In genomic region chr19:55459551-55459949, GRCh38 we compare ENCODE assay signal across 16 cellular contexts. TPM values are rescaled to one million over a fixed set of nuclear protein-coding genes. Genes with fewer than 3 reads are reported as not detected.
DNase-seq lines count a peak whose midpoint lies in the region; ATAC-seq and TF ChIP-seq lines count a peak whose summit lies in the region.
"Had no signal": no experiment of that assay in that cellular context is flagged by ENCODE, and none has a peak within 500 bp of the region (broad histone marks: within the 10 kb centered on the region; RNA-seq: fewer than 3 reads in every experiment).

No MANE protein-coding gene starts in this region.

- H3K27me3 Mint-ChIP-seq in activated naive CD4-positive, alpha-beta T cell treated with anti-CD3 and anti-CD28 coated beads, Interleukin-2, amount 10 ng/mL, durations not matched to agents 7 days and 5 days, result peaks cover 16% of the 10 kb centered on the region
- H3K27me3 Mint-ChIP-seq in T-cell (peaks cover 3% of the 10 kb centered on the region in 2 donors), endothelial cell (ENCODE audit: unreplicated experiment) (peaks cover 12% of the 10 kb centered on the region)

- no peak for ATAC-seq in T-cell (replicated peaks in 1 of 4)
- no peak for ATAC-seq in GM21526 (IDR thresholded peaks at IDR 0.05; ENCODE audit: low FRiP score, unreplicated experiment)

- H3K27ac ChIP-seq in liver (ENCODE audit: low read depth in 1 of 2, low read length in 2 of 2) (no peak overlapping the region), substantia nigra (ENCODE audit: low read depth, low read length, poor library complexity, severe bottlenecking) (peak overlapping the region; percentile 79)

- POLR2A ChIA-PET in T-cell (lab: Charles Lee), result interaction anchor here in 1 of 2 donors (0.6 kb wide), 1 partner anchor 21 kb away, joined by 3 read pairs; no protein-coding TSS in a partner anchor

- DNase-seq in activated naive CD4-positive, alpha-beta T cell treated with anti-CD3 and anti-CD28 coated beads, Interleukin-2, amount 10 ng/mL, durations not matched to agents 7 days and 5 days, result no peak
- no peak for DNase-seq in activated naive CD4-positive, alpha-beta T cell treated with anti-CD3 and anti-CD28 coated beads, Interleukin-2, amount 50 U/mL, for 16 hours
- DNase-seq in T-cell (no peak), substantia nigra (lab: John Stamatoyannopoulos, UW) (no peak), endothelial cell (ENCODE audit: low spot score) (no peak), DMS114 treated with DMSO at 0.1 percent for 48 hours (lab: John Stamatoyannopoulos, UW; ENCODE audit: unreplicated experiment) (no peak)
- DNase-seq: activated CD8-positive, alpha-beta memory T cell treated with anti-CD3 and anti-CD28 coated beads, Interleukin-2, amount 50 U/mL, for 4 hours; AML-193; GF-D8; NCI-H1105 treated with DMSO at 0.1 percent for 48 hours; NK-92 treated with Interleukin-12 subunit alpha and Interleukin-12 subunit beta, amount 100 ng/mL, for 24 hours; T-helper 9 cell had no signal

- H3K36me3 Mint-ChIP-seq in activated naive CD4-positive, alpha-beta T cell treated with anti-CD3 and anti-CD28 coated beads, Interleukin-2, amount 10 ng/mL, durations not matched to agents 7 days and 5 days, result no peaks in the 10 kb centered on the region
- H3K36me3 Mint-ChIP-seq in T-cell, result peaks cover 8% of the 10 kb centered on the region
- no peaks in the 10 kb centered on the region for H3K36me3 Mint-ChIP-seq in endothelial cell (ENCODE audit: low read depth, unreplicated experiment)

- peak overlapping the region; percentile 74 for H3K4me3 Mint-ChIP-seq in activated naive CD4-positive, alpha-beta T cell treated with anti-CD3 and anti-CD28 coated beads, Interleukin-2, amount 10 ng/mL, durations not matched to agents 7 days and 5 days
- H3K4me3 Mint-ChIP-seq in T-cell (peak overlapping the region in 2 of 3 donors; percentile 24 to 88), endothelial cell (ENCODE audit: unreplicated experiment) (no peak overlapping the region)

- H3K4me1 ChIP-seq in liver (ENCODE audit: control insufficient read depth in 4 of 4, insufficient read depth in 4 of 4, low read length in 3 of 4), result peaks cover 12 to 34% (median 27%) of the 10 kb centered on the region in 4 donors

- CTCF ChIA-PET in activated naive CD4-positive, alpha-beta T cell treated with anti-CD3 and anti-CD28 coated beads, Interleukin-2, amount 10 ng/mL, durations not matched to agents 7 days and 5 days (lab: Charles Lee), result interaction anchor here (1.3 to 2.2 kb wide), 4 partner anchors 8 to 146 kb away, joined by 3 to 7 read pairs (median 6); partner anchors contain the start of gene ZNF865
- CTCF ChIA-PET in T-cell (lab: Charles Lee), result interaction anchor here (0.6 to 1.2 kb wide), 2 partner anchors 8 to 56 kb away, joined by 4 to 7 read pairs; no protein-coding TSS in a partner anchor

- peaks cover 23% of the 10 kb centered on the region for H3K4me1 Mint-ChIP-seq in activated naive CD4-positive, alpha-beta T cell treated with anti-CD3 and anti-CD28 coated beads, Interleukin-2, amount 10 ng/mL, durations not matched to agents 7 days and 5 days
- H3K4me1 Mint-ChIP-seq in T-cell, result peaks cover 20 to 30% (median 25%) of the 10 kb centered on the region in 3 donors
- H3K4me1 Mint-ChIP-seq in endothelial cell (ENCODE audit: unreplicated experiment), result no peaks in the 10 kb centered on the region

- H3K36me3 ChIP-seq in liver (ENCODE audit: control insufficient read depth in 4 of 4, insufficient read depth in 3 of 4, low read depth in 1 of 4, low read length in 3 of 4), result peaks cover 0 to 7% (median 2%) of the 10 kb centered on the region in 4 donors
- H3K36me3 ChIP-seq: thoracic aorta had no signal

- no peaks in the 10 kb centered on the region for H3K9me3 ChIP-seq in liver (ENCODE audit: control insufficient read depth in 4 of 4, low read length in 3 of 4)
- H3K9me3 ChIP-seq: thoracic aorta had no signal

- no peak for TF ChIP-seq RAD21 in liver (IDR thresholded peaks at IDR 0.05)

- 65% methylated on average over 8 of the region's 8 CpGs for WGBS in liver

- H3K9ac ChIP-seq in liver (ENCODE audit: low read depth in 1 of 2, low read length in 2 of 2), result no peak overlapping the region

- H3K27ac Mint-ChIP-seq in activated naive CD4-positive, alpha-beta T cell treated with anti-CD3 and anti-CD28 coated beads, Interleukin-2, amount 10 ng/mL, durations not matched to agents 7 days and 5 days, result no peak overlapping the region
- H3K27ac Mint-ChIP-seq in T-cell (no peak overlapping the region), endothelial cell (ENCODE audit: unreplicated experiment) (no peak overlapping the region)

- H3K9me3 Mint-ChIP-seq in activated naive CD4-positive, alpha-beta T cell treated with anti-CD3 and anti-CD28 coated beads, Interleukin-2, amount 10 ng/mL, durations not matched to agents 7 days and 5 days, result no peaks in the 10 kb centered on the region
- H3K9me3 Mint-ChIP-seq in T-cell (no peaks in the 10 kb centered on the region), endothelial cell (ENCODE audit: unreplicated experiment) (no peaks in the 10 kb centered on the region)

- TF ChIP-seq CTCF in liver (IDR thresholded peaks at IDR 0.05; ENCODE audit: low read depth, low read length, missing input control) (no peak), endothelial cell (IDR thresholded peaks at IDR 0.05; ENCODE audit: unreplicated experiment) (no peak)

- H3K27me3 ChIP-seq in liver (ENCODE audit: control insufficient read depth in 4 of 4, insufficient read depth in 4 of 4, low read length in 3 of 4), result no peaks in the 10 kb centered on the region

- H3K4me3 ChIP-seq in liver (ENCODE audit: low read depth in 1 of 3, low read length in 3 of 3), result peak overlapping the region in 2 of 3 donors; percentile 82 to 86

TF ChIP-seq in liver, 16 proteins besides CTCF, POLR2A, EP300 and RAD21:
- TF ChIP-seq FOXA2 (IDR thresholded peaks at IDR 0.05) (no peak), FOXA1 (IDR thresholded peaks at IDR 0.05) (no peak), GABPA (IDR thresholded peaks at IDR 0.05 in 1 of 2, conservative IDR thresholded peaks at IDR 0.05 in 1 of 2) (no peak), HNF4G (IDR thresholded peaks at IDR 0.05) (no peak), RXRA (IDR thresholded peaks at IDR 0.05) (no peak), YY1 (IDR thresholded peaks at IDR 0.05) (no peak), EGR1 (IDR thresholded peaks at IDR 0.05; ENCODE audit: low read depth in 2 of 2) (no peak), TAF1 (conservative IDR thresholded peaks at IDR 0.05) (no peak), JUND (IDR thresholded peaks at IDR 0.05) (no peak), HNF4A (conservative IDR thresholded peaks at IDR 0.05) (no peak), NR2F2 (IDR thresholded peaks at IDR 0.05) (no peak), SP1 (IDR thresholded peaks at IDR 0.05) (no peak)
- TF ChIP-seq, protein P1, sequence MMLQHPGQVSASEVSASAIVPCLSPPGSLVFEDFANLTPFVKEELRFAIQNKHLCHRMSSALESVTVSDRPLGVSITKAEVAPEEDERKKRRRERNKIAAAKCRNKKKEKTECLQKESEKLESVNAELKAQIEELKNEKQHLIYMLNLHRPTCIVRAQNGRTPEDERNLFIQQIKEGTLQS (IDR thresholded peaks at IDR 0.05), result no peak
- TF ChIP-seq, protein P2, sequence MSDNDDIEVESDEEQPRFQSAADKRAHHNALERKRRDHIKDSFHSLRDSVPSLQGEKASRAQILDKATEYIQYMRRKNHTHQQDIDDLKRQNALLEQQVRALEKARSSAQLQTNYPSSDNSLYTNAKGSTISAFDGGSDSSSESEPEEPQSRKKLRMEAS (IDR thresholded peaks at IDR 0.05), result no peak

RNA-seq across cellular contexts. Expression of gene ISOC2, which starts 1.9 kb away (rescaled TPM):
- total RNA-seq in T-cell (10 to 100 TPM in 3 of 5 donors, 1 to 10 TPM in 2; 6.8 to 18.9 (median 14.7) TPM), liver (100 to 1,000 TPM in 1 of 2 donors, 10 to 100 TPM in 1; 49.1 to 101 TPM), endothelial cell (ENCODE audit: unreplicated experiment) (20.2 TPM)
- 100 to 1,000 TPM; 136 to 181 TPM for polyA plus RNA-seq in liver

RNA-seq across cellular contexts. Expression of gene C19orf85, which starts 5.0 kb away (rescaled TPM):
- total RNA-seq in T-cell (not detected), liver (not detected), endothelial cell (ENCODE audit: unreplicated experiment) (not detected)
- not detected for polyA plus RNA-seq in liver
- total RNA-seq: endothelial cell of umbilical vein, thoracic aorta had no signal
- polyA plus RNA-seq: endothelial cell of umbilical vein had no signal

RNA-seq across cellular contexts. Expression of gene SHISA7, which starts 16.4 kb away (rescaled TPM):
- total RNA-seq in T-cell, result not detected
- 1 to 10 TPM in 1 of 2 donors, not detected in 1; 1.6 TPM for total RNA-seq in liver
- polyA plus RNA-seq in liver, result not detected
- not detected for total RNA-seq in endothelial cell (ENCODE audit: unreplicated experiment)
- total RNA-seq: endothelial cell of umbilical vein, thoracic aorta had no signal
- polyA plus RNA-seq: endothelial cell of umbilical vein had no signal

RNA-seq across cellular contexts. Expression of gene ZNF628, which starts 16.9 kb away (rescaled TPM):
- total RNA-seq in T-cell (10 to 100 TPM; 14.2 to 24.1 (median 16.2) TPM), liver (1 to 10 TPM; 1.1 to 1.9 TPM), endothelial cell (ENCODE audit: unreplicated experiment) (8.7 TPM)
- polyA plus RNA-seq in liver, result 1 to 10 TPM in 1 of 2 donors, under 1 TPM in 1; 0.99 to 4.4 TPM

RNA-seq across cellular contexts. Expression of gene NAT14, which starts 25.4 kb away (rescaled TPM):
- total RNA-seq in T-cell (10 to 100 TPM in 1 of 5 donors, 1 to 10 TPM in 4; 6.3 to 10.4 (median 8.1) TPM), liver (1 to 10 TPM; 1.4 to 3.7 TPM), endothelial cell (ENCODE audit: unreplicated experiment) (37.7 TPM)
- polyA plus RNA-seq in liver, result 1 to 10 TPM; 2.6 to 3.5 TPM
